Comparison of ENCODE assay signal across 18 cellular contexts in genomic region chr11:110335358-110335757, GRCh38. TPM values are rescaled to one million over a fixed set of nuclear protein-coding genes. Genes with fewer than 3 reads are reported as not detected.
DNase-seq lines count a peak whose midpoint lies in the region; ATAC-seq and TF ChIP-seq lines count a peak whose summit lies in the region.
"Had no signal": no experiment of that assay in that cellular context is flagged by ENCODE, and none has a peak within 500 bp of the region (broad histone marks: within the 10 kb centered on the region; RNA-seq: fewer than 3 reads in every experiment).

No MANE protein-coding gene starts in this region.

- peak overlapping the region; percentile 17 to 76 for H3K27ac Mint-ChIP-seq in natural killer cell treated with Interleukin-12 subunit alpha and Interleukin-12 subunit beta and Interleukin-15 and Interleukin-18, amount 100 ng/mL, for 72 hours
- H3K27ac Mint-ChIP-seq in natural killer cell, result no peak overlapping the region
- peak overlapping the region; percentile 19 for H3K27ac Mint-ChIP-seq in activated T-helper 1 cell treated with anti-CD3 and anti-CD28 coated beads, Interleukin-12 subunit alpha, Interleukin-12 subunit beta, Interleukin-2, Interleukin-4 antibody, amounts not matched to agents 30 ng/mL and 10 ng/mL and 1 ng/mL, durations not matched to agents 14 hours and 24 hours and 36 hours
- H3K27ac Mint-ChIP-seq in activated CD4-positive, alpha-beta memory T cell treated with anti-CD3 and anti-CD28 coated beads for 36 hours, result no peak overlapping the region
- H3K27ac Mint-ChIP-seq: CD14-positive monocyte; CD8-positive, alpha-beta T cell had no signal

- no peak overlapping the region for H3K4me3 Mint-ChIP-seq in natural killer cell treated with Interleukin-12 subunit alpha and Interleukin-12 subunit beta and Interleukin-15 and Interleukin-18, amount 100 ng/mL, for 72 hours
- H3K4me3 Mint-ChIP-seq in natural killer cell, result no peak overlapping the region
- no peak overlapping the region for H3K4me3 Mint-ChIP-seq in activated T-helper 1 cell treated with anti-CD3 and anti-CD28 coated beads, Interleukin-12 subunit alpha, Interleukin-12 subunit beta, Interleukin-2, Interleukin-4 antibody, amounts not matched to agents 30 ng/mL and 10 ng/mL and 1 ng/mL, durations not matched to agents 14 hours and 24 hours and 36 hours
- H3K4me3 Mint-ChIP-seq in activated CD4-positive, alpha-beta memory T cell treated with anti-CD3 and anti-CD28 coated beads for 36 hours, result no peak overlapping the region
- H3K4me3 Mint-ChIP-seq: CD14-positive monocyte; CD8-positive, alpha-beta T cell had no signal

- peaks cover 0 to 3% of the 10 kb centered on the region in 2 donors for H3K27me3 Mint-ChIP-seq in natural killer cell treated with Interleukin-12 subunit alpha and Interleukin-12 subunit beta and Interleukin-15 and Interleukin-18, amount 100 ng/mL, for 72 hours
- H3K27me3 Mint-ChIP-seq in natural killer cell (ENCODE audit: low read depth in 2 of 2), result no peaks in the 10 kb centered on the region
- no peaks in the 10 kb centered on the region for H3K27me3 Mint-ChIP-seq in activated T-helper 1 cell treated with anti-CD3 and anti-CD28 coated beads, Interleukin-12 subunit alpha, Interleukin-12 subunit beta, Interleukin-2, Interleukin-4 antibody, amounts not matched to agents 30 ng/mL and 10 ng/mL and 1 ng/mL, durations not matched to agents 14 hours and 24 hours and 36 hours (ENCODE audit: insufficient read depth)
- H3K27me3 Mint-ChIP-seq in activated CD4-positive, alpha-beta memory T cell treated with anti-CD3 and anti-CD28 coated beads for 36 hours, result no peaks in the 10 kb centered on the region

- H3K9ac ChIP-seq in Karpas-422 (ENCODE audit: low read length), result no peak overlapping the region
- H3K9ac ChIP-seq: BLaER1, GM23248 had no signal

- H3K4me1 ChIP-seq in Karpas-422 (ENCODE audit: low read length), result no peaks in the 10 kb centered on the region
- no peaks in the 10 kb centered on the region for H3K4me1 ChIP-seq in mucosa of descending colon (ENCODE audit: low read depth)
- H3K4me1 ChIP-seq: HAP-1 had no signal

- H4K20me1 ChIP-seq in Karpas-422 (ENCODE audit: insufficient read depth, low read depth, low read length), result no peaks in the 10 kb centered on the region
- H4K20me1 ChIP-seq: BLaER1 had no signal

- intact Hi-C loops in natural killer cell (cut with micrococcal nuclease), result no loop called here
- intact Hi-C loops in activated T-helper 1 cell treated with anti-CD3 and anti-CD28 coated beads, Interleukin-12 subunit alpha, Interleukin-12 subunit beta, Interleukin-2, Interleukin-4 antibody, amounts not matched to agents 30 ng/mL and 10 ng/mL and 1 ng/mL, durations not matched to agents 14 hours and 24 hours and 36 hours (cut with micrococcal nuclease), result no loop called here
- intact Hi-C loops in activated CD4-positive, alpha-beta memory T cell treated with anti-CD3 and anti-CD28 coated beads for 36 hours (cut with micrococcal nuclease), result no loop called here
- intact Hi-C loops in mucosa of descending colon (cut with DNase I, micrococcal nuclease), result no loop called here

- H2AFZ ChIP-seq in Karpas-422 (ENCODE audit: low read length), result no peak overlapping the region
- H2AFZ ChIP-seq: GM23248 had no signal

- H3K36me3 Mint-ChIP-seq in natural killer cell treated with Interleukin-12 subunit alpha and Interleukin-12 subunit beta and Interleukin-15 and Interleukin-18, amount 100 ng/mL, for 72 hours, result peaks cover 10% of the 10 kb centered on the region
- no peaks in the 10 kb centered on the region for H3K36me3 Mint-ChIP-seq in natural killer cell
- peaks cover 35% of the 10 kb centered on the region for H3K36me3 Mint-ChIP-seq in activated T-helper 1 cell treated with anti-CD3 and anti-CD28 coated beads, Interleukin-12 subunit alpha, Interleukin-12 subunit beta, Interleukin-2, Interleukin-4 antibody, amounts not matched to agents 30 ng/mL and 10 ng/mL and 1 ng/mL, durations not matched to agents 14 hours and 24 hours and 36 hours (ENCODE audit: low read depth)
- H3K36me3 Mint-ChIP-seq in activated CD4-positive, alpha-beta memory T cell treated with anti-CD3 and anti-CD28 coated beads for 36 hours, result peaks cover 7% of the 10 kb centered on the region
- H3K36me3 Mint-ChIP-seq: CD14-positive monocyte; CD8-positive, alpha-beta T cell had no signal

- H3K9me2 ChIP-seq in Karpas-422 (replicated peaks; ENCODE audit: insufficient read depth, low read length), result no peaks in the 10 kb centered on the region

- H3K4me3 ChIP-seq in Karpas-422 (ENCODE audit: low read length), result no peak overlapping the region
- H3K4me3 ChIP-seq in mucosa of descending colon, result no peak overlapping the region
- H3K4me3 ChIP-seq: BLaER1, GM23248, HAP-1 had no signal

- no peak overlapping the region for H3K27ac ChIP-seq in Karpas-422 (ENCODE audit: low read length)
- H3K27ac ChIP-seq: BLaER1, GM23248 had no signal

- no peaks in the 10 kb centered on the region for H3K79me2 ChIP-seq in Karpas-422 (ENCODE audit: low read length)

- H3K9me3 ChIP-seq in Karpas-422 (ENCODE audit: low read length), result no peaks in the 10 kb centered on the region
- H3K9me3 ChIP-seq in mucosa of descending colon, result no peaks in the 10 kb centered on the region
- H3K9me3 ChIP-seq: HAP-1 had no signal

- POLR2A ChIA-PET in activated CD4-positive, alpha-beta memory T cell treated with anti-CD3 and anti-CD28 coated beads for 36 hours (lab: Charles Lee), result interaction anchor here (0.6 kb wide), 1 partner anchor 14 kb away, joined by 3 read pairs; no protein-coding TSS in a partner anchor

- H3K4me1 Mint-ChIP-seq in natural killer cell treated with Interleukin-12 subunit alpha and Interleukin-12 subunit beta and Interleukin-15 and Interleukin-18, amount 100 ng/mL, for 72 hours (ENCODE audit: low read depth in 2 of 2), result peaks cover 24 to 40% of the 10 kb centered on the region in 2 donors
- H3K4me1 Mint-ChIP-seq in natural killer cell, result no peaks in the 10 kb centered on the region
- peaks cover 50% of the 10 kb centered on the region for H3K4me1 Mint-ChIP-seq in activated T-helper 1 cell treated with anti-CD3 and anti-CD28 coated beads, Interleukin-12 subunit alpha, Interleukin-12 subunit beta, Interleukin-2, Interleukin-4 antibody, amounts not matched to agents 30 ng/mL and 10 ng/mL and 1 ng/mL, durations not matched to agents 14 hours and 24 hours and 36 hours (ENCODE audit: low read depth)
- H3K4me1 Mint-ChIP-seq in activated CD4-positive, alpha-beta memory T cell treated with anti-CD3 and anti-CD28 coated beads for 36 hours (ENCODE audit: low read depth), result peaks cover 23% of the 10 kb centered on the region

- no peak overlapping the region for H3K4me2 ChIP-seq in Karpas-422 (ENCODE audit: low read depth, low read length, poor library complexity, severe bottlenecking)
- H3K4me2 ChIP-seq: BLaER1 had no signal

- CTCF ChIA-PET in activated CD4-positive, alpha-beta memory T cell treated with anti-CD3 and anti-CD28 coated beads for 36 hours (lab: Charles Lee), result no interaction called here

- H3K9me3 Mint-ChIP-seq in natural killer cell treated with Interleukin-12 subunit alpha and Interleukin-12 subunit beta and Interleukin-15 and Interleukin-18, amount 100 ng/mL, for 72 hours, result no peaks in the 10 kb centered on the region
- H3K9me3 Mint-ChIP-seq in natural killer cell, result no peaks in the 10 kb centered on the region
- H3K9me3 Mint-ChIP-seq in activated T-helper 1 cell treated with anti-CD3 and anti-CD28 coated beads, Interleukin-12 subunit alpha, Interleukin-12 subunit beta, Interleukin-2, Interleukin-4 antibody, amounts not matched to agents 30 ng/mL and 10 ng/mL and 1 ng/mL, durations not matched to agents 14 hours and 24 hours and 36 hours, result peaks cover 4% of the 10 kb centered on the region
- no peaks in the 10 kb centered on the region for H3K9me3 Mint-ChIP-seq in activated CD4-positive, alpha-beta memory T cell treated with anti-CD3 and anti-CD28 coated beads for 36 hours

- no peak for ATAC-seq in natural killer cell treated with Interleukin-12 subunit alpha and Interleukin-12 subunit beta and Interleukin-15 and Interleukin-18, amount 100 ng/mL, for 72 hours
- ATAC-seq in natural killer cell (no peak), mucosa of descending colon (no peak)
- ATAC-seq: CD8-positive, alpha-beta T cell had no signal

- 0 out of 2 replicates have a peak, but pooled peaks cover 4% of the 10 kb centered on the region for H3K27me3 ChIP-seq in Karpas-422 (ENCODE audit: low read length)
- H3K27me3 ChIP-seq: BLaER1 had no signal

- no peak for DNase-seq in natural killer cell treated with Interleukin-12 subunit alpha and Interleukin-12 subunit beta and Interleukin-15 and Interleukin-18, amount 100 ng/mL, for 72 hours (ENCODE audit: low spot score)
- DNase-seq in natural killer cell, result no peak
- DNase-seq in activated T-helper 1 cell treated with anti-CD3 and anti-CD28 coated beads, Interleukin-12 subunit alpha, Interleukin-12 subunit beta, Interleukin-2, Interleukin-4 antibody, amounts not matched to agents 30 ng/mL and 10 ng/mL and 1 ng/mL, durations not matched to agents 14 hours and 24 hours and 36 hours (ENCODE audit: low spot score), result no peak
- DNase-seq in kidney tubule cell (ENCODE audit: low spot score), result peak; percentile 84
- no peak for DNase-seq in activated CD4-positive, alpha-beta memory T cell treated with anti-CD3 and anti-CD28 coated beads for 36 hours
- DNase-seq in NCI-H226, result no peak
- DNase-seq in Karpas-422, result no peak
- no peak for DNase-seq in mucosa of descending colon
- DNase-seq: 8988T; Calu3; CD8-positive, alpha-beta T cell; DND-41; EL; GM23248; IMR-90 had no signal

- H3K36me3 ChIP-seq in Karpas-422 (ENCODE audit: insufficient read depth, low read length) (no peaks in the 10 kb centered on the region), mucosa of descending colon (ENCODE audit: low read depth) (no peaks in the 10 kb centered on the region)
- H3K36me3 ChIP-seq: HAP-1 had no signal

- no peak for TF ChIP-seq CTCF in natural killer cell (IDR thresholded peaks at IDR 0.05)
- TF ChIP-seq CTCF in mucosa of descending colon (IDR thresholded peaks at IDR 0.05), result no peak

RNA-seq across cellular contexts. Expression of gene RDX, which starts 38.9 kb away (rescaled TPM):
- 100 to 1,000 TPM in 1 of 2 donors, 10 to 100 TPM in 1; 78.0 to 161 TPM for total RNA-seq in natural killer cell treated with Interleukin-12 subunit alpha and Interleukin-12 subunit beta and Interleukin-15 and Interleukin-18, amount 100 ng/mL, for 72 hours
- total RNA-seq in natural killer cell (10 to 100 TPM; 22.6 to 31.1 (median 25.9) TPM), mucosa of descending colon (10 to 100 TPM; 26.7 to 83.7 (median 26.8) TPM)
- total RNA-seq in activated T-helper 1 cell treated with anti-CD3 and anti-CD28 coated beads, Interleukin-12 subunit alpha, Interleukin-12 subunit beta, Interleukin-2, Interleukin-4 antibody, amounts not matched to agents 30 ng/mL and 10 ng/mL and 1 ng/mL, durations not matched to agents 14 hours and 24 hours and 36 hours, result 94.6 and 98.9 TPM in 2 replicates
- total RNA-seq in activated CD4-positive, alpha-beta memory T cell treated with anti-CD3 and anti-CD28 coated beads for 36 hours, result 10 to 100 TPM; 47.9 to 56.2 TPM
- 0.47 and 0.71 TPM in 2 replicates for total RNA-seq in Karpas-422 (2014; rRNA removed; shearing (Covaris generic); ENCODE audit: low replicate concordance)

Comparison
In these comparisons a context has a peak if more than half of its experiments do, and no peak if none do; other contexts are left out.
1. H3K27ac Mint-ChIP-seq: peak in natural killer cell treated with Interleukin-12 subunit alpha and Interleukin-12 subunit beta and Interleukin-15 and Interleukin-18, amount 100 ng/mL, for 72 hours (2 of 2) and activated T-helper 1 cell treated with anti-CD3 and anti-CD28 coated beads, Interleukin-12 subunit alpha, Interleukin-12 subunit beta, Interleukin-2, Interleukin-4 antibody, amounts not matched to agents 30 ng/mL and 10 ng/mL and 1 ng/mL, durations not matched to agents 14 hours and 24 hours and 36 hours (single experiment); none in natural killer cell (0 of 2) and activated CD4-positive, alpha-beta memory T cell treated with anti-CD3 and anti-CD28 coated beads for 36 hours (single experiment).
2. RNA of gene RDX, which starts 38.9 kb away (total RNA-seq): 78.0 to 161 TPM in natural killer cell treated with Interleukin-12 subunit alpha and Interleukin-12 subunit beta and Interleukin-15 and Interleukin-18, amount 100 ng/mL, for 72 hours, 94.6 to 98.9 TPM in activated T-helper 1 cell treated with anti-CD3 and anti-CD28 coated beads, Interleukin-12 subunit alpha, Interleukin-12 subunit beta, Interleukin-2, Interleukin-4 antibody, amounts not matched to agents 30 ng/mL and 10 ng/mL and 1 ng/mL, durations not matched to agents 14 hours and 24 hours and 36 hours, 47.9 to 56.2 TPM in activated CD4-positive, alpha-beta memory T cell treated with anti-CD3 and anti-CD28 coated beads for 36 hours, 26.7 to 83.7 TPM in mucosa of descending colon and 22.6 to 31.1 TPM in natural killer cell; 0.47 to 0.71 TPM in Karpas-422; every median in the first group is over 10 times any median in the second.